Comparison of ENCODE assay signal across 10 cellular contexts in the genomic region with DNA sequence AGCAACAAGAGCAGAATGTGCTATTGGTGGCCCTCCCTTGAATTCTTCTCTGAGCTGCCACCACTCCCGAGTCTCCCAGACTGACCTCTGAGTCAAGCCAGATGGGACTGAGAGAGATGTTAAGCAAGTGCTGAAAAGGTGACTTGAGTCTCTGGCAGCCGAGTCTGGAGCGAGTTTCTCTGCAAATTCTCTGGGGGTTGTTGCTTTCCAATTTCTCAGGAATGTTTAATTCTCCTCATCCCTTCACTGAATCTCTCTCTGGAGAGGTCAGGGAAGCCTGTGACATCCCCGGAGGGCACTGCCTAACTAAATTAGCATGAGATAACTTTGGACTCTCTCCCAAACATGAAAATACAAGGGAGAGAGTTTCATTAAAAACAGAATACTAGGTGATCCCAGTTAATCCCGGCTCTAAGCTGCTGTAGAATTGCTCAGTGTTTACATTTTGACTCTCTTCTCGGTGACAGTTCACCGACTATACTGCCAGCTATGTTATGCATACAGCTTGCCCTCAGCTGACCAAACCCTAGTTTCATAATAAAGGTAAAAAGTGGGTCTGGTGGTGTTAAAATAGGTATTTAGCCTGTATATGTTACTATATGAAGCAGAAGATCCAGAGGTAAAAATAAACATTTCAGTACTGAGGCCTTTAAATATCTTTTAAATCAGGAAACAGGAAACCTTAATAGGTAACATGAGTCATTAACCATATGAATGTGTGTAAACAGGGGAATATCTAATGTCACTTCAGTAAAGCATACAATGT.
DNase-seq lines count a peak whose midpoint lies in the region; ATAC-seq and TF ChIP-seq lines count a peak whose summit lies in the region.
"Had no signal": no experiment of that assay in that cellular context is flagged by ENCODE, and none has a peak within 500 bp of the region (broad histone marks: within the 10 kb centered on the region; RNA-seq: fewer than 3 reads in every experiment).

No MANE protein-coding gene starts in this region.

- DNase-seq in GM03348 (ENCODE audit: low spot score) (peak; percentile 75), NT2/D1 (ENCODE audit: low read depth, low spot score) (peak; percentile 3), fibroblast of peridontal ligament (ENCODE audit: extremely low read depth) (peak; percentile 44), omental fat pad (ENCODE audit: low spot score) (no peak), right lobe of liver (no peak), Kasumi-1 (lab: John Stamatoyannopoulos, UW) (no peak)
- DNase-seq: effector CD4-positive, alpha-beta T cell; Karpas-422 had no signal

- H3K9me3 ChIP-seq in NT2/D1 (ENCODE audit: insufficient read depth, low read length) (no peaks in the 10 kb centered on the region), right lobe of liver (no peaks in the 10 kb centered on the region)

- H3K27me3 ChIP-seq in NT2/D1 (ENCODE audit: insufficient read depth, insufficient read length) (no peaks in the 10 kb centered on the region), right lobe of liver (no peaks in the 10 kb centered on the region)

- H3K4me1 ChIP-seq in NT2/D1 (ENCODE audit: insufficient read depth, insufficient read length) (no peaks in the 10 kb centered on the region), right lobe of liver (no peaks in the 10 kb centered on the region)

- 71% methylated on average over 7 of the region's 7 CpGs for WGBS in right lobe of liver (ENCODE audit: insufficient coverage, low coverage, low lambda C conversion rate, missing lambda C conversion rate)

- no peak for TF ChIP-seq CTCF in omental fat pad (IDR thresholded peaks at IDR 0.05)
- no peak for TF ChIP-seq CTCF in right lobe of liver (IDR thresholded peaks at IDR 0.05)

- H3K36me3 ChIP-seq in NT2/D1 (ENCODE audit: insufficient read depth, insufficient read length, low read length) (no peaks in the 10 kb centered on the region), right lobe of liver (no peaks in the 10 kb centered on the region)

- TF ChIP-seq POLR2A in right lobe of liver (IDR thresholded peaks at IDR 0.05), result no peak

- H3K9ac ChIP-seq in NT2/D1 (ENCODE audit: insufficient read length, low read depth), result no peak overlapping the region

- H3K4me3 ChIP-seq in NT2/D1 (ENCODE audit: insufficient read length, low read depth) (no peak overlapping the region), right lobe of liver (no peak overlapping the region)

- intact Hi-C loops in right lobe of liver (cut with DNase I), result no loop called here

- no peak overlapping the region for H3K27ac ChIP-seq in right lobe of liver

- peak; percentile 69 for ATAC-seq in omental fat pad (ENCODE audit: low FRiP score)
- no peak for ATAC-seq in right lobe of liver
- no peak for ATAC-seq in GM21423 (IDR thresholded peaks at IDR 0.05; ENCODE audit: unreplicated experiment)
- no peak for ATAC-seq in GM19467 (IDR thresholded peaks at IDR 0.05; ENCODE audit: unreplicated experiment)

Comparison
In these comparisons a context has a peak if more than half of its experiments do, and no peak if none do; other contexts are left out.
1. DNase-seq: peak in GM03348 (single experiment), NT2/D1 (single experiment) and fibroblast of peridontal ligament (single experiment); none in omental fat pad (single experiment), right lobe of liver (0 of 3) and Kasumi-1 (0 of 2).